23 cellular contexts compared by ENCODE assay signal in the genomic region with DNA sequence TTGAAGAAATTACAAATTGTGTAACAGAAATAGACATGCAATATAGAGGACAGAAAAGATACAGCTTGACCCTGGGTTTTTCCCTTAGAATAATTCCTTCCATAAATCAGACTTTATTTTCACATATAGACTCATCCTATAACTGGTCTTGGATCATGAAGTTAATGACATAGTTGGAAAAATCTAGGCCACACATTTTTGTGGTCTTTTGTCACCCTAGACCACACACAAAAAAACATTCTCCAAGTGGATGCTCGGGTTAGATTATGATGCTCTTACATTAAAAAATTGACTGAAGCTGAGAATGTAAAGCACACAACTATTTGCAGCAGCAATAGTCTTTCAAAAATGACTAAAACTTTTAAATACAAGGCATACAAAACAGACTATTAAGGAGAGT. TPM values are rescaled to one million over a fixed set of nuclear protein-coding genes. Genes with fewer than 3 reads are reported as not detected.
DNase-seq lines count a peak whose midpoint lies in the region; ATAC-seq, FAIRE-seq and TF ChIP-seq lines count a peak whose summit lies in the region.
"Had no signal": no experiment of that assay in that cellular context is flagged by ENCODE, and none has a peak within 500 bp of the region (broad histone marks: within the 10 kb centered on the region; RNA-seq: fewer than 3 reads in every experiment).

No MANE protein-coding gene starts in this region.

- H3K27me3 ChIP-seq in astrocyte (ENCODE audit: insufficient read depth, low read length) (peaks cover 5% of the 10 kb centered on the region), lower lobe of right lung (ENCODE audit: low read depth) (no peaks in the 10 kb centered on the region), HAP-1 (ENCODE audit: low read depth) (no peaks in the 10 kb centered on the region)
- H3K27me3 ChIP-seq: BLaER1 treated with 17β-estradiol and CSF1 and Interleukin-3, amounts not matched to agents 10 nM and 100 nM had no signal

- H2AFZ ChIP-seq in astrocyte (ENCODE audit: low read depth, low read length), result no peak overlapping the region

- FAIRE-seq in astrocyte (lab: Jason Lieb, UNC), result no peak
- FAIRE-seq: D721Med had no signal

- no peak overlapping the region for H3K4me2 ChIP-seq in astrocyte (ENCODE audit: low read length)

- H3K36me3 Mint-ChIP-seq in astrocyte (ENCODE audit: low read depth, unreplicated experiment), result no peaks in the 10 kb centered on the region
- H3K36me3 Mint-ChIP-seq: CD8-positive, alpha-beta memory T cell had no signal

- TF ChIP-seq CTCF in astrocyte (IDR thresholded peaks at IDR 0.05; ENCODE audit: insufficient read depth, low read depth, low read length), result no peak
- no peak for TF ChIP-seq CTCF in lower lobe of right lung (IDR thresholded peaks at IDR 0.05)

- H3K79me2 ChIP-seq in astrocyte (ENCODE audit: insufficient read depth, low read length), result no peaks in the 10 kb centered on the region

- in situ Hi-C loops in HAP-1 (cut with MboI; ENCODE audit: low sequenced_read_pairs), result no loop called here

- ATAC-seq in lower lobe of right lung, result no peak

- H3K36me3 ChIP-seq in astrocyte (ENCODE audit: insufficient read depth, low read length), result no peaks in the 10 kb centered on the region
- no peaks in the 10 kb centered on the region for H3K36me3 ChIP-seq in lower lobe of right lung
- H3K36me3 ChIP-seq in HAP-1 (replicated peaks), result no peaks in the 10 kb centered on the region
- H3K36me3 ChIP-seq: BLaER1 treated with 17β-estradiol and CSF1 and Interleukin-3, amounts not matched to agents 10 nM and 100 nM had no signal

- no peaks in the 10 kb centered on the region for H3K9me3 Mint-ChIP-seq in astrocyte (ENCODE audit: unreplicated experiment)
- H3K9me3 Mint-ChIP-seq: CD8-positive, alpha-beta memory T cell had no signal

- peaks cover 8% of the 10 kb centered on the region for H3K27me3 Mint-ChIP-seq in astrocyte (ENCODE audit: low read depth, unreplicated experiment)

- H3K4me1 ChIP-seq in astrocyte (ENCODE audit: insufficient read depth, low read length) (peaks cover 9% of the 10 kb centered on the region), lower lobe of right lung (peaks cover 26% of the 10 kb centered on the region), HAP-1 (no peaks in the 10 kb centered on the region)

- H3K27ac Mint-ChIP-seq in astrocyte (ENCODE audit: unreplicated experiment), result no peak overlapping the region
- H3K27ac Mint-ChIP-seq: CD8-positive, alpha-beta memory T cell had no signal

- peaks cover 9% of the 10 kb centered on the region for H3K4me1 Mint-ChIP-seq in astrocyte (ENCODE audit: low read depth, unreplicated experiment)
- H3K4me1 Mint-ChIP-seq: CD8-positive, alpha-beta memory T cell had no signal

- H3K9me3 ChIP-seq in astrocyte (ENCODE audit: insufficient read depth, low read depth, low read length) (peaks cover 2% of the 10 kb centered on the region), lower lobe of right lung (no peaks in the 10 kb centered on the region), HAP-1 (no peaks in the 10 kb centered on the region)

- no peak overlapping the region for H3K9ac ChIP-seq in astrocyte (ENCODE audit: low read length)
- H3K9ac ChIP-seq: BLaER1 treated with 17β-estradiol and CSF1 and Interleukin-3, amounts not matched to agents 10 nM and 100 nM had no signal

- H3K4me3 ChIP-seq in astrocyte (ENCODE audit: insufficient read depth, low read depth, low read length) (no peak overlapping the region), lower lobe of right lung (no peak overlapping the region), HAP-1 (no peak overlapping the region)
- H3K4me3 ChIP-seq: BLaER1 treated with 17β-estradiol and CSF1 and Interleukin-3, amounts not matched to agents 10 nM and 100 nM had no signal

- DNase-seq in A172 (ENCODE audit: low spot score) (peak; percentile 16), HCEC 1CT (peak; percentile 4), astrocyte (ENCODE audit: low read depth) (peak; percentile 36), kidney glomerular epithelial cell (lab: John Stamatoyannopoulos, UW) (peak; percentile 1), lower lobe of right lung (no peak), HAP-1 (ENCODE audit: low spot score in 2 of 2) (no peak), SHP77 treated with DMSO at 0.1 percent for 48 hours (lab: John Stamatoyannopoulos, UW) (no peak), iPS-NIHi11 (ENCODE audit: low spot score) (no peak)
- DNase-seq: CD8-positive, alpha-beta memory T cell; DMS79; Karpas-422; NCI-H1930; NCI-H2171 treated with DMSO at 0.1 percent for 48 hours; NCI-H446 treated with DMSO at 0.1 percent for 48 hours; NCI-H748 treated with DMSO at 0.1 percent for 48 hours had no signal

- H3K27ac ChIP-seq in astrocyte (ENCODE audit: low read depth, low read length) (no peak overlapping the region), lower lobe of right lung (no peak overlapping the region)
- H3K27ac ChIP-seq: 22Rv1, RWPE1 had no signal

- no peaks in the 10 kb centered on the region for H4K20me1 ChIP-seq in astrocyte (ENCODE audit: insufficient read depth, low read length)
- H4K20me1 ChIP-seq: BLaER1 treated with 17β-estradiol and CSF1 and Interleukin-3, amounts not matched to agents 10 nM and 100 nM had no signal

- intact Hi-C loops in lower lobe of right lung (cut with DNase I), result no loop called here

- no peak overlapping the region for H3K4me3 Mint-ChIP-seq in astrocyte (ENCODE audit: unreplicated experiment)
- H3K4me3 Mint-ChIP-seq: CD8-positive, alpha-beta memory T cell had no signal

RNA-seq across cellular contexts. Expression of a gene that starts 7.5 kb away (rescaled TPM):
- not detected in 2 replicates for total RNA-seq in A172 (2014; rRNA removed; shearing (Covaris generic))
- total RNA-seq in astrocyte (not detected in 2 replicates), lower lobe of right lung (not detected)
- total RNA-seq: CD8-positive, alpha-beta memory T cell; H4; HT1080; IMR-90; SK-MEL-5 had no signal

RNA-seq across cellular contexts. Expression of a gene that starts 54.6 kb away (rescaled TPM):
- not detected in 2 replicates for total RNA-seq in A172 (2014; rRNA removed; shearing (Covaris generic))
- total RNA-seq in astrocyte, result 0.30 TPM in 1 of 2 replicates, not detected in the other
- total RNA-seq in lower lobe of right lung, result 99.0 TPM
- total RNA-seq: CD8-positive, alpha-beta memory T cell; H4; HT1080; IMR-90; SK-MEL-5 had no signal

Comparison
In these comparisons a context has a peak if more than half of its experiments do, and no peak if none do; other contexts are left out.
1. DNase-seq: peak in A172 (single experiment), HCEC 1CT (single experiment), astrocyte (single experiment) and kidney glomerular epithelial cell (single experiment); none in lower lobe of right lung (single experiment), HAP-1 (0 of 2), SHP77 treated with DMSO at 0.1 percent for 48 hours (single experiment) and iPS-NIHi11 (single experiment).
2. RNA of a gene that starts 54.6 kb away (total RNA-seq): 99.0 TPM in lower lobe of right lung (single experiment); 0.30 TPM in astrocyte and not detected in A172; every median in the first group is over 10 times any median in the second.